8 cellular contexts compared by ENCODE assay signal in the genomic region with DNA sequence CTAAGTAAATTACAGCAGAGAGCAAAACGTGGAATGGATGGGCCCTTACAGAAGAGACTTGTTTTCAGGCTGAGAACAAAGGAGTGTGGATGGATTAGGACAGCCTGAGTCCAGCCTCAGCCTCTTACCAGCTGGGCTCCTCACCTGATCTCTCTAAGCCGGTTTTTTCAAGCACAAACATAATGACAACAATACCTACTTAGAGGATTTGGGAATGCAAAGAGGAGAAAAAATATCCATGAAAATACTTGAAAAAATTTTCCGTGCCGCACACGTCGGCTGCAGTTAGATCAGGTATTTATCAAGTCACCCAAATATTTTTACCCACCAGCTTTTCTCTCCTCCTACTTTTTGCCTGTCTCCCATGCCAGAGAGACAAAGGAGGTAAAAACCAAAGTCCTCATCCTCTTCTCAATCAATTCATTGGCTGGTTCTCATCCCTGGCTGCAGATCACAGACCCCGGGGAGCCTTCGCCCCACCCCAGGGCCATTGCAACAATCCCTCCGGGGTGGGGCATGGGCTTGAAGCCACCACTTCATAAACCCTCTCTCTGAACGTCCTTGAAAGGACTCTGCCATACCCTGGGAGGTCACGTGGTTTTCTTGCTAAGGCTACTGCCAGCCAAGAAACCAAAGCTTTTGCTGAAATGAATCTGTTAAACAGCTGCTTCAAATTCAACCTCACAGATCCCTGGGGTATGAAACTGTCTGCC. TPM values are rescaled to one million over a fixed set of nuclear protein-coding genes. Genes with fewer than 3 reads are reported as not detected.
DNase-seq lines count a peak whose midpoint lies in the region; TF ChIP-seq lines count a peak whose summit lies in the region.

No MANE protein-coding gene starts in this region.

- peaks cover 7% of the 10 kb centered on the region for H3K4me1 ChIP-seq in Karpas-422 (ENCODE audit: low read length)

- no peaks in the 10 kb centered on the region for H3K9me2 ChIP-seq in Karpas-422 (replicated peaks; ENCODE audit: insufficient read depth, low read length)

- no peaks in the 10 kb centered on the region for H3K9me3 ChIP-seq in Karpas-422 (ENCODE audit: low read length)

- H3K9ac ChIP-seq in Karpas-422 (ENCODE audit: low read length), result no peak overlapping the region

- H3K4me2 ChIP-seq in Karpas-422 (ENCODE audit: low read depth, low read length, poor library complexity, severe bottlenecking), result no peak overlapping the region

- H3K4me3 ChIP-seq in fibroblast of villous mesenchyme (ENCODE audit: low read depth, low read length) (no peak overlapping the region), retinal pigment epithelial cell (ENCODE audit: low read length) (peak overlapping the region; percentile 26), Karpas-422 (ENCODE audit: low read length) (no peak overlapping the region)

- no peak overlapping the region for H3K27ac ChIP-seq in Karpas-422 (ENCODE audit: low read length)

- no peaks in the 10 kb centered on the region for H4K20me1 ChIP-seq in Karpas-422 (ENCODE audit: insufficient read depth, low read depth, low read length)

- H3K79me2 ChIP-seq in Karpas-422 (ENCODE audit: low read length), result no peaks in the 10 kb centered on the region

- no peak overlapping the region for H2AFZ ChIP-seq in Karpas-422 (ENCODE audit: low read length)

- H3K27me3 ChIP-seq in Karpas-422 (ENCODE audit: low read length), result no peaks in the 10 kb centered on the region

- DNase-seq in H4 (ENCODE audit: low spot score) (peak; percentile 70), NCI-H69 (lab: John Stamatoyannopoulos, UW) (peak; percentile 98), fibroblast of villous mesenchyme (ENCODE audit: low read depth) (peak; percentile 55), retinal pigment epithelial cell (ENCODE audit: low read depth) (peak; percentile 83), GM20000 (ENCODE audit: low spot score) (no peak), HuH-7.5 (ENCODE audit: low spot score) (no peak), Karpas-422 (no peak)
- no peak for DNase-seq in activated naive CD4-positive, alpha-beta T cell treated with anti-CD3 and anti-CD28 coated beads, Interleukin-2, amount 50 U/mL, for 16 hours

- no peaks in the 10 kb centered on the region for H3K36me3 ChIP-seq in Karpas-422 (ENCODE audit: insufficient read depth, low read length)

- TF ChIP-seq CTCF in fibroblast of villous mesenchyme (IDR thresholded peaks at IDR 0.05; ENCODE audit: insufficient read depth, low read depth, low read length), result no peak
- TF ChIP-seq CTCF in retinal pigment epithelial cell (conservative IDR thresholded peaks at IDR 0.05; ENCODE audit: low read depth, low read length), result no peak
- TF ChIP-seq CTCF in GM20000 (IDR thresholded peaks at IDR 0.05; ENCODE audit: extremely low read depth, missing control alignments), result no peak

RNA-seq across cellular contexts. Expression of gene GTF2I, which starts 29.7 kb away (rescaled TPM):
- 114 and 135 TPM in 2 replicates for total RNA-seq in H4 (2014; rRNA removed; shearing (Covaris generic))
- total RNA-seq in fibroblast of villous mesenchyme, result 166 and 193 TPM in 2 replicates
- 130 and 176 TPM in 2 replicates for total RNA-seq in Karpas-422 (2014; rRNA removed; shearing (Covaris generic); ENCODE audit: low replicate concordance)

Comparison
In these comparisons a context has a peak if more than half of its experiments do, and no peak if none do; other contexts are left out.
1. DNase-seq: peak in H4 (single experiment), NCI-H69 (single experiment), fibroblast of villous mesenchyme (single experiment) and retinal pigment epithelial cell (single experiment); none in GM20000 (single experiment), activated naive CD4-positive, alpha-beta T cell treated with anti-CD3 and anti-CD28 coated beads, Interleukin-2, amount 50 U/mL, for 16 hours (single experiment), HuH-7.5 (single experiment) and Karpas-422 (single experiment).